Comparison of ENCODE assay signal across 1 cellular context in genomic region chr16:14405611-14406537, GRCh38.
TF ChIP-seq lines count a peak whose summit lies in the region.

No MANE protein-coding gene starts in this region.

TF ChIP-seq in HepG2, 621 proteins besides CTCF, POLR2A, EP300 and RAD21 (continued from another document and continues in another):
- TF ChIP-seq, protein P1, sequence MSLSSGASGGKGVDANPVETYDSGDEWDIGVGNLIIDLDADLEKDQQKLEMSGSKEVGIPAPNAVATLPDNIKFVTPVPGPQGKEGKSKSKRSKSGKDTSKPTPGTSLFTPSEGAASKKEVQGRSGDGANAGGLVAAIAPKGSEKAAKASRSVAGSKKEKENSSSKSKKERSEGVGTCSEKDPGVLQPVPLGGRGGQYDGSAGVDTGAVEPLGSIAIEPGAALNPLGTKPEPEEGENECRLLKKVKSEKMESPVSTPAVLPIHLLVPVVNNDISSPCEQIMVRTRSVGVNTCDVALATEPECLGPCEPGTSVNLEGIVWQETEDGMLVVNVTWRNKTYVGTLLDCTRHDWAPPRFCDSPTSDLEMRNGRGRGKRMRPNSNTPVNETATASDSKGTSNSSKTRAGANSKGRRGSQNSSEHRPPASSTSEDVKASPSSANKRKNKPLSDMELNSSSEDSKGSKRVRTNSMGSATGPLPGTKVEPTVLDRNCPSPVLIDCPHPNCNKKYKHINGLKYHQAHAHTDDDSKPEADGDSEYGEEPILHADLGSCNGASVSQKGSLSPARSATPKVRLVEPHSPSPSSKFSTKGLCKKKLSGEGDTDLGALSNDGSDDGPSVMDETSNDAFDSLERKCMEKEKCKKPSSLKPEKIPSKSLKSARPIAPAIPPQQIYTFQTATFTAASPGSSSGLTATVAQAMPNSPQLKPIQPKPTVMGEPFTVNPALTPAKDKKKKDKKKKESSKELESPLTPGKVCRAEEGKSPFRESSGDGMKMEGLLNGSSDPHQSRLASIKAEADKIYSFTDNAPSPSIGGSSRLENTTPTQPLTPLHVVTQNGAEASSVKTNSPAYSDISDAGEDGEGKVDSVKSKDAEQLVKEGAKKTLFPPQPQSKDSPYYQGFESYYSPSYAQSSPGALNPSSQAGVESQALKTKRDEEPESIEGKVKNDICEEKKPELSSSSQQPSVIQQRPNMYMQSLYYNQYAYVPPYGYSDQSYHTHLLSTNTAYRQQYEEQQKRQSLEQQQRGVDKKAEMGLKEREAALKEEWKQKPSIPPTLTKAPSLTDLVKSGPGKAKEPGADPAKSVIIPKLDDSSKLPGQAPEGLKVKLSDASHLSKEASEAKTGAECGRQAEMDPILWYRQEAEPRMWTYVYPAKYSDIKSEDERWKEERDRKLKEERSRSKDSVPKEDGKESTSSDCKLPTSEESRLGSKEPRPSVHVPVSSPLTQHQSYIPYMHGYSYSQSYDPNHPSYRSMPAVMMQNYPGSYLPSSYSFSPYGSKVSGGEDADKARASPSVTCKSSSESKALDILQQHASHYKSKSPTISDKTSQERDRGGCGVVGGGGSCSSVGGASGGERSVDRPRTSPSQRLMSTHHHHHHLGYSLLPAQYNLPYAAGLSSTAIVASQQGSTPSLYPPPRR (CRISPR knock-in tag; IDR thresholded peaks at IDR 0.05; ENCODE audit: borderline replicate concordance) = peak; percentile 62; the same call in 1 of the 2 replicates
- peak; percentile 95 for TF ChIP-seq ZNF33B (CRISPR knock-in tag; IDR thresholded peaks at IDR 0.05)
- TF ChIP-seq, protein P2, sequence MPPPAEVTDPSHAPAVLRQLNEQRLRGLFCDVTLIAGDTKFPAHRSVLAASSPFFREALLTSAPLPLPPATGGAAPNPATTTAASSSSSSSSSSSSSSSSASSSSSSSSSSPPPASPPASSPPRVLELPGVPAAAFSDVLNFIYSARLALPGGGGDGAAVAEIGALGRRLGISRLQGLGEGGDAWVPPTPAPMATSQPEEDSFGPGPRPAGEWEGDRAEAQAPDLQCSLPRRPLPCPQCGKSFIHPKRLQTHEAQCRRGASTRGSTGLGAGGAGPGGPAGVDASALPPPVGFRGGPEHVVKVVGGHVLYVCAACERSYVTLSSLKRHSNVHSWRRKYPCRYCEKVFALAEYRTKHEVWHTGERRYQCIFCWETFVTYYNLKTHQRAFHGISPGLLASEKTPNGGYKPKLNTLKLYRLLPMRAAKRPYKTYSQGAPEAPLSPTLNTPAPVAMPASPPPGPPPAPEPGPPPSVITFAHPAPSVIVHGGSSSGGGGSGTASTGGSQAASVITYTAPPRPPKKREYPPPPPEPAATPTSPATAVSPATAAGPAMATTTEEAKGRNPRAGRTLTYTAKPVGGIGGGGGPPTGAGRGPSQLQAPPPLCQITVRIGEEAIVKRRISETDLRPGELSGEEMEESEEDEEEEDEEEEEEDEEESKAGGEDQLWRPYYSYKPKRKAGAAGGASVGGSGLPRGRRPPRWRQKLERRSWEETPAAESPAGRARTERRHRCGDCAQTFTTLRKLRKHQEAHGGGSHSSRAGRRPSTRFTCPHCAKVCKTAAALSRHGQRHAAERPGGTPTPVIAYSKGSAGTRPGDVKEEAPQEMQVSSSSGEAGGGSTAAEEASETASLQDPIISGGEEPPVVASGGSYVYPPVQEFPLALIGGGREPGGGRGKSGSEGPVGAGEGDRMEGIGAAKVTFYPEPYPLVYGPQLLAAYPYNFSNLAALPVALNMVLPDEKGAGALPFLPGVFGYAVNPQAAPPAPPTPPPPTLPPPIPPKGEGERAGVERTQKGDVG (CRISPR knock-in tag; IDR thresholded peaks at IDR 0.05; ENCODE audit: borderline replicate concordance) = peak; percentile 93; the same call in 1 of the 2 replicates
- TF ChIP-seq SIX4 (CRISPR knock-in tag; IDR thresholded peaks at IDR 0.05) = 0 out of 2 replicates have a peak, but pooled peaks have one; percentile 18
- peak; percentile 66 for TF ChIP-seq ZNF441 (CRISPR knock-in tag; IDR thresholded peaks at IDR 0.05; ENCODE audit: borderline replicate concordance)
- TF ChIP-seq NCOA1 (CRISPR knock-in tag; IDR thresholded peaks at IDR 0.05) = peak; percentile 35; the same call in 1 of the 2 replicates
- TF ChIP-seq ESRRA (CRISPR knock-in tag; IDR thresholded peaks at IDR 0.05; ENCODE audit: low read depth) = peak; percentile 41; the same call in 1 of the 2 replicates
- TF ChIP-seq KLF11 (CRISPR knock-in tag; IDR thresholded peaks at IDR 0.05) = peak; percentile 70; the same call in 1 of the 2 replicates
- peak; percentile 89; the same call in 1 of the 2 replicates for TF ChIP-seq ZNF224 (CRISPR knock-in tag; IDR thresholded peaks at IDR 0.05)
- TF ChIP-seq MIXL1 (CRISPR knock-in tag; IDR thresholded peaks at IDR 0.05) = peak; percentile 12; the same call in 1 of the 2 replicates
- peak; percentile 83; the same call in 1 of the 2 replicates for TF ChIP-seq IRF9 (CRISPR knock-in tag; IDR thresholded peaks at IDR 0.05; ENCODE audit: borderline replicate concordance)
- TF ChIP-seq, protein P3, sequence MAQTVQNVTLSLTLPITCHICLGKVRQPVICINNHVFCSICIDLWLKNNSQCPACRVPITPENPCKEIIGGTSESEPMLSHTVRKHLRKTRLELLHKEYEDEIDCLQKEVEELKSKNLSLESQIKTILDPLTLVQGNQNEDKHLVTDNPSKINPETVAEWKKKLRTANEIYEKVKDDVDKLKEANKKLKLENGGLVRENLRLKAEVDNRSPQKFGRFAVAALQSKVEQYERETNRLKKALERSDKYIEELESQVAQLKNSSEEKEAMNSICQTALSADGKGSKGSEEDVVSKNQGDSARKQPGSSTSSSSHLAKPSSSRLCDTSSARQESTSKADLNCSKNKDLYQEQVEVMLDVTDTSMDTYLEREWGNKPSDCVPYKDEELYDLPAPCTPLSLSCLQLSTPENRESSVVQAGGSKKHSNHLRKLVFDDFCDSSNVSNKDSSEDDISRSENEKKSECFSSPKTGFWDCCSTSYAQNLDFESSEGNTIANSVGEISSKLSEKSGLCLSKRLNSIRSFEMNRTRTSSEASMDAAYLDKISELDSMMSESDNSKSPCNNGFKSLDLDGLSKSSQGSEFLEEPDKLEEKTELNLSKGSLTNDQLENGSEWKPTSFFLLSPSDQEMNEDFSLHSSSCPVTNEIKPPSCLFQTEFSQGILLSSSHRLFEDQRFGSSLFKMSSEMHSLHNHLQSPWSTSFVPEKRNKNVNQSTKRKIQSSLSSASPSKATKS (CRISPR knock-in tag; IDR thresholded peaks at IDR 0.05) = 0 out of 2 replicates have a peak, but pooled peaks have one; percentile 31
- TF ChIP-seq KDM6A (CRISPR knock-in tag; IDR thresholded peaks at IDR 0.05; ENCODE audit: low read depth) = no peak; the same call in none of the 2 replicates
- TF ChIP-seq, protein P4, sequence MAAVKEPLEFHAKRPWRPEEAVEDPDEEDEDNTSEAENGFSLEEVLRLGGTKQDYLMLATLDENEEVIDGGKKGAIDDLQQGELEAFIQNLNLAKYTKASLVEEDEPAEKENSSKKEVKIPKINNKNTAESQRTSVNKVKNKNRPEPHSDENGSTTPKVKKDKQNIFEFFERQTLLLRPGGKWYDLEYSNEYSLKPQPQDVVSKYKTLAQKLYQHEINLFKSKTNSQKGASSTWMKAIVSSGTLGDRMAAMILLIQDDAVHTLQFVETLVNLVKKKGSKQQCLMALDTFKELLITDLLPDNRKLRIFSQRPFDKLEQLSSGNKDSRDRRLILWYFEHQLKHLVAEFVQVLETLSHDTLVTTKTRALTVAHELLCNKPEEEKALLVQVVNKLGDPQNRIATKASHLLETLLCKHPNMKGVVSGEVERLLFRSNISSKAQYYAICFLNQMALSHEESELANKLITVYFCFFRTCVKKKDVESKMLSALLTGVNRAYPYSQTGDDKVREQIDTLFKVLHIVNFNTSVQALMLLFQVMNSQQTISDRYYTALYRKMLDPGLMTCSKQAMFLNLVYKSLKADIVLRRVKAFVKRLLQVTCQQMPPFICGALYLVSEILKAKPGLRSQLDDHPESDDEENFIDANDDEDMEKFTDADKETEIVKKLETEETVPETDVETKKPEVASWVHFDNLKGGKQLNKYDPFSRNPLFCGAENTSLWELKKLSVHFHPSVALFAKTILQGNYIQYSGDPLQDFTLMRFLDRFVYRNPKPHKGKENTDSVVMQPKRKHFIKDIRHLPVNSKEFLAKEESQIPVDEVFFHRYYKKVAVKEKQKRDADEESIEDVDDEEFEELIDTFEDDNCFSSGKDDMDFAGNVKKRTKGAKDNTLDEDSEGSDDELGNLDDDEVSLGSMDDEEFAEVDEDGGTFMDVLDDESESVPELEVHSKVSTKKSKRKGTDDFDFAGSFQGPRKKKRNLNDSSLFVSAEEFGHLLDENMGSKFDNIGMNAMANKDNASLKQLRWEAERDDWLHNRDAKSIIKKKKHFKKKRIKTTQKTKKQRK (IDR thresholded peaks at IDR 0.05; ENCODE audit: low read length) = no peak
- no peak for TF ChIP-seq ZNF576 (CRISPR knock-in tag; IDR thresholded peaks at IDR 0.05)
- peak; percentile 81 for TF ChIP-seq SPEN (CRISPR knock-in tag; IDR thresholded peaks at IDR 0.05; ENCODE audit: low read depth)
- peak; percentile 86 for TF ChIP-seq ZNF558 (CRISPR knock-in tag; IDR thresholded peaks at IDR 0.05; ENCODE audit: borderline replicate concordance)
- TF ChIP-seq ZNF674 (CRISPR knock-in tag; IDR thresholded peaks at IDR 0.05; ENCODE audit: low read depth) = 0 out of 2 replicates have a peak, but pooled peaks have one; percentile 58
- TF ChIP-seq SALL1 (CRISPR knock-in tag; IDR thresholded peaks at IDR 0.05) = peak; percentile 84
- TF ChIP-seq, protein P5, sequence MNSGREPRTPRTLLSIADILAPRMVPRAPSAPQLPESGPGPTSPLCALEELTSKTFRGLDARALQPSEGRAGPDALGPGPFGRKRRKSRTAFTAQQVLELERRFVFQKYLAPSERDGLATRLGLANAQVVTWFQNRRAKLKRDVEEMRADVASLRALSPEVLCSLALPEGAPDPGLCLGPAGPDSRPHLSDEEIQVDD (CRISPR knock-in tag; IDR thresholded peaks at IDR 0.05; ENCODE audit: borderline replicate concordance) = 0 out of 2 replicates have a peak, but pooled peaks have one; percentile 54
- TF ChIP-seq TCF7 (IDR thresholded peaks at IDR 0.05; ENCODE audit: low read depth) = peak; percentile 6; the same call in 1 of the 2 replicates
- TF ChIP-seq FOXA1 (IDR thresholded peaks at IDR 0.05) = no peak
- no peak; the same call in 1 of the 2 replicates for TF ChIP-seq FOXA1 (CRISPR knock-in tag; IDR thresholded peaks at IDR 0.05)
- TF ChIP-seq SP1 (IDR thresholded peaks at IDR 0.05) = no peak
- no peak; the same call in 1 of the 2 replicates for TF ChIP-seq SP1 (CRISPR knock-in tag; IDR thresholded peaks at IDR 0.05)
- TF ChIP-seq SETDB1 (CRISPR knock-in tag; IDR thresholded peaks at IDR 0.05; ENCODE audit: borderline replicate concordance) = peak; percentile 85; the same call in 1 of the 2 replicates
- peak; percentile 43; the same call in 1 of the 2 replicates for TF ChIP-seq POGZ (CRISPR knock-in tag; IDR thresholded peaks at IDR 0.05)
- TF ChIP-seq, protein P6, sequence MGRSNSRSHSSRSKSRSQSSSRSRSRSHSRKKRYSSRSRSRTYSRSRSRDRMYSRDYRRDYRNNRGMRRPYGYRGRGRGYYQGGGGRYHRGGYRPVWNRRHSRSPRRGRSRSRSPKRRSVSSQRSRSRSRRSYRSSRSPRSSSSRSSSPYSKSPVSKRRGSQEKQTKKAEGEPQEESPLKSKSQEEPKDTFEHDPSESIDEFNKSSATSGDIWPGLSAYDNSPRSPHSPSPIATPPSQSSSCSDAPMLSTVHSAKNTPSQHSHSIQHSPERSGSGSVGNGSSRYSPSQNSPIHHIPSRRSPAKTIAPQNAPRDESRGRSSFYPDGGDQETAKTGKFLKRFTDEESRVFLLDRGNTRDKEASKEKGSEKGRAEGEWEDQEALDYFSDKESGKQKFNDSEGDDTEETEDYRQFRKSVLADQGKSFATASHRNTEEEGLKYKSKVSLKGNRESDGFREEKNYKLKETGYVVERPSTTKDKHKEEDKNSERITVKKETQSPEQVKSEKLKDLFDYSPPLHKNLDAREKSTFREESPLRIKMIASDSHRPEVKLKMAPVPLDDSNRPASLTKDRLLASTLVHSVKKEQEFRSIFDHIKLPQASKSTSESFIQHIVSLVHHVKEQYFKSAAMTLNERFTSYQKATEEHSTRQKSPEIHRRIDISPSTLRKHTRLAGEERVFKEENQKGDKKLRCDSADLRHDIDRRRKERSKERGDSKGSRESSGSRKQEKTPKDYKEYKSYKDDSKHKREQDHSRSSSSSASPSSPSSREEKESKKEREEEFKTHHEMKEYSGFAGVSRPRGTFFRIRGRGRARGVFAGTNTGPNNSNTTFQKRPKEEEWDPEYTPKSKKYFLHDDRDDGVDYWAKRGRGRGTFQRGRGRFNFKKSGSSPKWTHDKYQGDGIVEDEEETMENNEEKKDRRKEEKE (IDR thresholded peaks at IDR 0.05) = no peak
- TF ChIP-seq ZFP90 (CRISPR knock-in tag; IDR thresholded peaks at IDR 0.05; ENCODE audit: borderline replicate concordance) = peak; percentile 92
- TF ChIP-seq TFE3 (CRISPR knock-in tag; IDR thresholded peaks at IDR 0.05) = peak; percentile 88
- TF ChIP-seq ZFY (CRISPR knock-in tag; IDR thresholded peaks at IDR 0.05) = peak; percentile 99
- peak; percentile 88 for TF ChIP-seq POGK (CRISPR knock-in tag; conservative IDR thresholded peaks at IDR 0.05)
- TF ChIP-seq TOPORS (CRISPR knock-in tag; IDR thresholded peaks at IDR 0.05) = peak; percentile 73; the same call in 1 of the 2 replicates
